8 cellular contexts compared by ENCODE assay signal in genomic region chr7:2821161-2821841, GRCh38. TPM values are rescaled to one million over a fixed set of nuclear protein-coding genes. Genes with fewer than 3 reads are reported as not detected.
A peak's percentile ranks its signal among the peaks of the same experiment; 100 is the strongest.
DNase-seq lines count a peak whose midpoint lies in the region; ATAC-seq and TF ChIP-seq lines count a peak whose summit lies in the region.

No MANE protein-coding gene starts in this region.

- no peak overlapping the region for H3K4me3 Mint-ChIP-seq in CD8-positive, alpha-beta T cell

- TF ChIP-seq CTCF in NB4 (IDR thresholded peaks at IDR 0.05; ENCODE audit: low read depth, low read length) (no peak), breast epithelium (IDR thresholded peaks at IDR 0.05) (no peak)
- TF ChIP-seq CTCF in CD8-positive, alpha-beta T cell (IDR thresholded peaks at IDR 0.05), result no peak

- in situ Hi-C loops in Caki2 (cut with HindIII; ENCODE audit: low pct_unique_long_range_greater_than_20kb, low sequenced_read_pairs), result no loop called here

- H3K27ac Mint-ChIP-seq in CD8-positive, alpha-beta T cell, result no peak overlapping the region

- H3K9me3 Mint-ChIP-seq in CD8-positive, alpha-beta T cell, result no peaks in the 10 kb centered on the region

- no peaks in the 10 kb centered on the region for H3K27me3 ChIP-seq in breast epithelium
- H3K27me3 ChIP-seq in CD8-positive, alpha-beta T cell (ENCODE audit: insufficient read depth, low read length), result no peaks in the 10 kb centered on the region

- ATAC-seq in GM21360 (IDR thresholded peaks at IDR 0.05; ENCODE audit: unreplicated experiment), result peak; percentile 41
- ATAC-seq in CD8-positive, alpha-beta T cell, result no peak

- H3K4me3 ChIP-seq in NB4 (ENCODE audit: low read depth, low read length), result no peak overlapping the region
- no peak overlapping the region for H3K4me3 ChIP-seq in breast epithelium
- no peak overlapping the region for H3K4me3 ChIP-seq in CD8-positive, alpha-beta T cell (ENCODE audit: low read depth, low read length)

- H3K9me3 ChIP-seq in breast epithelium, result no peaks in the 10 kb centered on the region
- H3K9me3 ChIP-seq in CD8-positive, alpha-beta T cell (ENCODE audit: low read length), result no peaks in the 10 kb centered on the region

- peaks cover 36% of the 10 kb centered on the region for H3K4me1 Mint-ChIP-seq in CD8-positive, alpha-beta T cell (ENCODE audit: low read depth)

- POLR2A ChIA-PET in CD8-positive, alpha-beta T cell (lab: Charles Lee), result no interaction called here

- H3K36me3 Mint-ChIP-seq in CD8-positive, alpha-beta T cell, result peaks cover 7% of the 10 kb centered on the region

- no peaks in the 10 kb centered on the region for H3K27me3 Mint-ChIP-seq in CD8-positive, alpha-beta T cell (ENCODE audit: low read depth)

- CTCF ChIA-PET in CD8-positive, alpha-beta T cell (lab: Charles Lee), result interaction anchor here (1.2 kb wide), 1 partner anchor 111 kb away, joined by 3 read pairs; no protein-coding TSS in a partner anchor

- TF ChIP-seq POLR2A in NB4 (IDR thresholded peaks at IDR 0.05; ENCODE audit: extremely low read depth, insufficient read length) (no peak), breast epithelium (IDR thresholded peaks at IDR 0.05) (no peak)

- intact Hi-C loops in breast epithelium (cut with DNase I; ENCODE audit: low total_unique reads), result no loop called here
- intact Hi-C loops in CD8-positive, alpha-beta T cell (cut with DNase I, micrococcal nuclease), result no loop called here

- DNase-seq in Caki2 (ENCODE audit: low read depth), result peak; percentile 84
- peak; percentile 31 for DNase-seq in NB4 (ENCODE audit: low read depth)
- DNase-seq in breast epithelium (ENCODE audit: low spot score in 2 of 2), result no peak
- DNase-seq in mesenteric fat pad (ENCODE audit: low spot score), result peak; percentile 35
- no peak for DNase-seq in NCI-H526 treated with DMSO at 0.1 percent for 48 hours (lab: John Stamatoyannopoulos, UW)
- DNase-seq in SIG-M5 treated with dmso at 0.1 percent for 504 hours (lab: John Stamatoyannopoulos, UW; ENCODE audit: unreplicated experiment), result no peak
- DNase-seq in CD8-positive, alpha-beta T cell, result no peak

- peak overlapping the region; percentile 65 to 67 for H3K27ac ChIP-seq in breast epithelium
- no peak overlapping the region for H3K27ac ChIP-seq in CD8-positive, alpha-beta T cell (ENCODE audit: low read depth, low read length)

- peaks cover 3 to 10% of the 10 kb centered on the region in 2 donors for H3K4me1 ChIP-seq in breast epithelium
- H3K4me1 ChIP-seq in CD8-positive, alpha-beta T cell (ENCODE audit: insufficient read depth, low read length), result no peaks in the 10 kb centered on the region

- H3K36me3 ChIP-seq in breast epithelium, result no peaks in the 10 kb centered on the region
- no peaks in the 10 kb centered on the region for H3K36me3 ChIP-seq in CD8-positive, alpha-beta T cell (ENCODE audit: insufficient read depth, low read length)

RNA-seq across cellular contexts. Expression of gene GNA12, which starts 22.8 kb away (rescaled TPM):
- 38.1 and 62.7 TPM in 2 replicates for total RNA-seq in Caki2 (2014; rRNA removed; shearing (Covaris generic); ENCODE audit: low replicate concordance)
- total RNA-seq in breast epithelium (10 to 100 TPM; 11.3 to 31.4 (median 24.9) TPM), mesenteric fat pad (70.1 TPM)
- total RNA-seq in CD8-positive, alpha-beta T cell, result 10 to 100 TPM; 17.0 to 17.7 TPM

Comparison
In these comparisons a context has a peak if more than half of its experiments do, and no peak if none do; other contexts are left out.
1. DNase-seq: peak in Caki2 (single experiment), NB4 (single experiment) and mesenteric fat pad (single experiment); none in breast epithelium (0 of 2), NCI-H526 treated with DMSO at 0.1 percent for 48 hours (single experiment), SIG-M5 treated with dmso at 0.1 percent for 504 hours (single experiment) and CD8-positive, alpha-beta T cell (0 of 7).